ENCODE assay signal across 11 cellular contexts in genomic region chr10:79074732-79075131, GRCh38. TPM values are rescaled to one million over a fixed set of nuclear protein-coding genes. Genes with fewer than 3 reads are reported as not detected.
DNase-seq lines count a peak whose midpoint lies in the region; ATAC-seq and TF ChIP-seq lines count a peak whose summit lies in the region.
"Had no signal": no experiment of that assay in that cellular context is flagged by ENCODE, and none has a peak within 500 bp of the region (broad histone marks: within the 10 kb centered on the region; RNA-seq: fewer than 3 reads in every experiment).

No MANE protein-coding gene starts in this region.

- H3K4me2 ChIP-seq in neural progenitor cell = no peak overlapping the region

- H3K4me1 ChIP-seq in esophagus squamous epithelium (peaks cover 70 to 86% (median 80%) of the 10 kb centered on the region in 3 donors), neural progenitor cell (peaks cover 32% of the 10 kb centered on the region)

- no peaks in the 10 kb centered on the region for H3K9me3 ChIP-seq in CD4-positive, alpha-beta T cell (ENCODE audit: control insufficient read depth, low read length)
- no peaks in the 10 kb centered on the region for H3K9me3 ChIP-seq in esophagus squamous epithelium
- H3K9me3 ChIP-seq in neural progenitor cell (ENCODE audit: low read depth) = no peaks in the 10 kb centered on the region
- H3K9me3 ChIP-seq: testis had no signal

- H3K4me3 Mint-ChIP-seq in CD4-positive, alpha-beta T cell = peak overlapping the region; percentile 38
- no peak overlapping the region for H3K4me3 Mint-ChIP-seq in neural progenitor cell
- no peak overlapping the region for H3K4me3 Mint-ChIP-seq in activated CD4-positive, alpha-beta memory T cell treated with anti-CD3 and anti-CD28 coated beads for 36 hours
- H3K4me3 Mint-ChIP-seq: activated T-cell treated with anti-CD3 and anti-CD28 coated beads, Interleukin-2, amount 50 U/mL, for 24 hours; B cell had no signal

- peaks cover 32% of the 10 kb centered on the region for H3K4me1 Mint-ChIP-seq in CD4-positive, alpha-beta T cell (ENCODE audit: low read depth)
- H3K4me1 Mint-ChIP-seq in neural progenitor cell = peaks cover 70% of the 10 kb centered on the region
- H3K4me1 Mint-ChIP-seq in activated CD4-positive, alpha-beta memory T cell treated with anti-CD3 and anti-CD28 coated beads for 36 hours (ENCODE audit: low read depth) = peaks cover 16% of the 10 kb centered on the region

- no peak overlapping the region for H3K27ac ChIP-seq in CD4-positive, alpha-beta T cell (ENCODE audit: low read depth, low read length)
- H3K27ac ChIP-seq in esophagus squamous epithelium (peak overlapping the region; percentile 68 to 100 (median 98)), neural progenitor cell (no peak overlapping the region)
- H3K27ac ChIP-seq: testis had no signal

- no peak for ATAC-seq in CD4-positive, alpha-beta T cell (ENCODE audit: poor library complexity)
- ATAC-seq in GM19035 (IDR thresholded peaks at IDR 0.05; ENCODE audit: unreplicated experiment) = no peak

- H4K20me1 ChIP-seq in neural progenitor cell (ENCODE audit: low read depth) = peaks cover 99% of the 10 kb centered on the region

- no peaks in the 10 kb centered on the region for H3K27me3 Mint-ChIP-seq in CD4-positive, alpha-beta T cell
- no peaks in the 10 kb centered on the region for H3K27me3 Mint-ChIP-seq in neural progenitor cell (ENCODE audit: insufficient read depth, low read depth)
- no peaks in the 10 kb centered on the region for H3K27me3 Mint-ChIP-seq in activated CD4-positive, alpha-beta memory T cell treated with anti-CD3 and anti-CD28 coated beads for 36 hours

- peaks cover 99% of the 10 kb centered on the region for H3K79me2 ChIP-seq in neural progenitor cell (ENCODE audit: low read depth)

- peaks cover 2% of the 10 kb centered on the region for H3K36me3 Mint-ChIP-seq in CD4-positive, alpha-beta T cell (ENCODE audit: low read depth)
- no peaks in the 10 kb centered on the region for H3K36me3 Mint-ChIP-seq in neural progenitor cell
- H3K36me3 Mint-ChIP-seq in activated CD4-positive, alpha-beta memory T cell treated with anti-CD3 and anti-CD28 coated beads for 36 hours = no peaks in the 10 kb centered on the region

- no peak for DNase-seq in CD4-positive, alpha-beta T cell
- DNase-seq in NCI-H69 (lab: John Stamatoyannopoulos, UW) (peak; percentile 58), esophagus squamous epithelium (lab: John Stamatoyannopoulos, UW) (no peak), neural progenitor cell (ENCODE audit: low spot score) (peak; percentile 71), GM13977 (ENCODE audit: low spot score) (no peak)
- DNase-seq in activated CD4-positive, alpha-beta memory T cell treated with anti-CD3 and anti-CD28 coated beads for 36 hours = no peak
- DNase-seq in activated CD8-positive, alpha-beta memory T cell treated with anti-CD3 and anti-CD28 coated beads, Interleukin-2, amount 50 U/mL, for 48 hours = no peak
- DNase-seq: activated T-cell treated with anti-CD3 and anti-CD28 coated beads, Interleukin-2, amount 50 U/mL, for 24 hours; testis had no signal

- no peak overlapping the region for H2AFZ ChIP-seq in neural progenitor cell (replicated peaks)

- no peak overlapping the region for H3K9ac ChIP-seq in neural progenitor cell

- POLR2A ChIA-PET in CD4-positive, alpha-beta T cell (lab: Charles Lee) = no interaction called here
- POLR2A ChIA-PET in activated CD4-positive, alpha-beta memory T cell treated with anti-CD3 and anti-CD28 coated beads for 36 hours (lab: Charles Lee) = no interaction called here

- TF ChIP-seq POLR2A in esophagus squamous epithelium (IDR thresholded peaks at IDR 0.05) = no peak

- no peak overlapping the region for H3K27ac Mint-ChIP-seq in CD4-positive, alpha-beta T cell
- no peak overlapping the region for H3K27ac Mint-ChIP-seq in neural progenitor cell
- no peak overlapping the region for H3K27ac Mint-ChIP-seq in activated CD4-positive, alpha-beta memory T cell treated with anti-CD3 and anti-CD28 coated beads for 36 hours
- H3K27ac Mint-ChIP-seq: activated T-cell treated with anti-CD3 and anti-CD28 coated beads, Interleukin-2, amount 50 U/mL, for 24 hours; B cell had no signal

- H3K4me3 ChIP-seq in esophagus squamous epithelium = peak overlapping the region in 3 of 4 donors; percentile 5 to 84 (median 6)
- H3K4me3 ChIP-seq in neural progenitor cell = no peak overlapping the region
- H3K4me3 ChIP-seq: testis had no signal

- no peaks in the 10 kb centered on the region for H3K9me3 Mint-ChIP-seq in CD4-positive, alpha-beta T cell
- no peaks in the 10 kb centered on the region for H3K9me3 Mint-ChIP-seq in neural progenitor cell
- H3K9me3 Mint-ChIP-seq in activated CD4-positive, alpha-beta memory T cell treated with anti-CD3 and anti-CD28 coated beads for 36 hours = no peaks in the 10 kb centered on the region
- H3K9me3 Mint-ChIP-seq: activated T-cell treated with anti-CD3 and anti-CD28 coated beads, Interleukin-2, amount 50 U/mL, for 24 hours had no signal

- WGBS in esophagus squamous epithelium, 2 donors = 40 to 60% methylated on average over 1 of the region's 4 CpGs

- intact Hi-C loops in CD4-positive, alpha-beta T cell (cut with DNase I, micrococcal nuclease) = loop anchor here in 1 of 2 experiments (5.0 kb wide), 2 partner anchors 73 to 1027 kb away; no protein-coding TSS in a partner anchor
- intact Hi-C loops in esophagus squamous epithelium (cut with DNase I) = no loop called here
- intact Hi-C loops in activated CD4-positive, alpha-beta memory T cell treated with anti-CD3 and anti-CD28 coated beads for 36 hours (cut with micrococcal nuclease) = no loop called here

- H3K36me3 ChIP-seq in esophagus squamous epithelium = no peaks in the 10 kb centered on the region
- H3K36me3 ChIP-seq in neural progenitor cell = no peaks in the 10 kb centered on the region

- peaks cover 16% of the 10 kb centered on the region for H3F3A ChIP-seq in neural progenitor cell (ENCODE audit: low read depth)

- in situ Hi-C loops in GM13977 (cut with MboI; ENCODE audit: low pct_unique_long_range_greater_than_20kb, low sequenced_read_pairs, unreplicated experiment) = no loop called here

- CTCF ChIA-PET in CD4-positive, alpha-beta T cell (lab: Charles Lee) = no interaction called here
- CTCF ChIA-PET in activated CD4-positive, alpha-beta memory T cell treated with anti-CD3 and anti-CD28 coated beads for 36 hours (lab: Charles Lee) = interaction anchor here (1.4 to 3.6 kb wide), 2 partner anchors 100 to 122 kb away, joined by 5 to 15 read pairs; no protein-coding TSS in a partner anchor

- no peaks in the 10 kb centered on the region for H3K27me3 ChIP-seq in CD4-positive, alpha-beta T cell (ENCODE audit: control insufficient read depth, insufficient read depth, low read length)
- H3K27me3 ChIP-seq in esophagus squamous epithelium (no peaks in the 10 kb centered on the region), neural progenitor cell (no peaks in the 10 kb centered on the region)
- H3K27me3 ChIP-seq: testis had no signal

- TF ChIP-seq CTCF in CD4-positive, alpha-beta T cell (IDR thresholded peaks at IDR 0.05) = no peak
- TF ChIP-seq CTCF in esophagus squamous epithelium (IDR thresholded peaks at IDR 0.05) (no peak), neural progenitor cell (IDR thresholded peaks at IDR 0.05) (no peak), GM13977 (IDR thresholded peaks at IDR 0.05; ENCODE audit: extremely low read depth, insufficient read depth, missing control alignments) (no peak)

RNA-seq across cellular contexts. Expression of gene ZMIZ1, which starts 6.0 kb away (rescaled TPM):
- 10 to 100 TPM; 14.6 to 15.5 TPM for total RNA-seq in CD4-positive, alpha-beta T cell
- total RNA-seq in esophagus squamous epithelium (10 to 100 TPM; 28.2 to 79.5 (median 40.4) TPM), neural progenitor cell (ENCODE audit: low replicate concordance) (5.8 and 12.3 TPM in 2 replicates)
- total RNA-seq in activated CD4-positive, alpha-beta memory T cell treated with anti-CD3 and anti-CD28 coated beads for 36 hours = 10 to 100 TPM; 28.5 to 29.2 TPM

Comparison
In these comparisons a context has a peak if more than half of its experiments do, and no peak if none do; other contexts are left out.
1. DNase-seq: peak in NCI-H69 (single experiment) and neural progenitor cell (single experiment); none in CD4-positive, alpha-beta T cell (0 of 10), esophagus squamous epithelium (single experiment), GM13977 (single experiment), activated CD4-positive, alpha-beta memory T cell treated with anti-CD3 and anti-CD28 coated beads for 36 hours (single experiment) and activated CD8-positive, alpha-beta memory T cell treated with anti-CD3 and anti-CD28 coated beads, Interleukin-2, amount 50 U/mL, for 48 hours (single experiment).
2. H3K27ac ChIP-seq: peak in esophagus squamous epithelium (4 of 4); none in CD4-positive, alpha-beta T cell (single experiment) and neural progenitor cell (single experiment).